In the genomic region with DNA sequence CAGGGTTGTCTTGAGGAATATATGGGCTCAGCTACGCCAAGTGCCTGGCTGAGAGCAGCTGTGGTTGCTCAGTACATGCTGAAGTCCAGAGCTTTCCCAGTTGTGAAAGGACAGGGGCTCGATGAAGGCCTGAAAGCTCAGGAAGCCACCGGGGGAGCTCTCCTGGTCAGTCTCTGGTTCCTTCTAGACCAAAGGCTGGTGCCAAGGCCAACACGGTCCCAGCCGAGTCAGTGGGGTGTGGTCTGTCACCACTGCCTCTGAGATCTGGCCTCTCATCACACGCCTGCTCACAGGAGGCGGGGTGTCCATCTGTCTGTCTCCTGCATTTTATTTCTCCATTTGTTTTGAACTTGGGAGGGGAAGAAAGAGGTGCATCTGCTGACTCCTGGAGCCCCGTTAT, we compare ENCODE assay signal across 23 cellular contexts. TPM values are rescaled to one million over a fixed set of nuclear protein-coding genes. Genes with fewer than 3 reads are reported as not detected.
DNase-seq lines count a peak whose midpoint lies in the region; ATAC-seq, FAIRE-seq and TF ChIP-seq lines count a peak whose summit lies in the region.
"Had no signal": no experiment of that assay in that cellular context is flagged by ENCODE, and none has a peak within 500 bp of the region (broad histone marks: within the 10 kb centered on the region; RNA-seq: fewer than 3 reads in every experiment).

No MANE protein-coding gene starts in this region.

- H3K36me3 ChIP-seq in H7 (replicated peaks; ENCODE audit: control insufficient read depth, insufficient read depth, low read length) (no peaks in the 10 kb centered on the region), endodermal cell (ENCODE audit: control insufficient read depth, insufficient read depth, low read length) (no peaks in the 10 kb centered on the region)

- intact Hi-C loops in posterior vena cava (cut with DNase I): no loop called here

- H3K36me3 Mint-ChIP-seq in endodermal cell (ENCODE audit: low read depth): peaks cover 2% of the 10 kb centered on the region
- H3K36me3 Mint-ChIP-seq: activated CD8-positive, alpha-beta memory T cell treated with anti-CD3 and anti-CD28 coated beads, Interleukin-2, amount 10 ng/mL, durations not matched to agents 7 days and 5 days had no signal

- H3K4me1 ChIP-seq in endodermal cell (ENCODE audit: control insufficient read depth, insufficient read depth, low read length): no peaks in the 10 kb centered on the region

- WGBS in endodermal cell (ENCODE audit: insufficient coverage in 1 of 2, insufficient read length in 1 of 2), 2 experiments: 84% methylated on average over 6 to 8 of the region's 8 CpGs

- DNase-seq in H7 (peak; percentile 69), RPMI7951 (ENCODE audit: low read depth) (peak; percentile 41), endodermal cell (peak; percentile 77), posterior vena cava (ENCODE audit: low spot score) (peak; percentile 62), HTR-8/SVneo (ENCODE audit: insufficient read length, low spot score) (no peak)
- no peak for DNase-seq in NK-92 treated with Interleukin-12 subunit alpha and Interleukin-12 subunit beta, amount 100 ng/mL, for 24 hours (lab: John Stamatoyannopoulos, UW)
- DNase-seq: activated CD8-positive, alpha-beta memory T cell treated with anti-CD3 and anti-CD28 coated beads, Interleukin-2, amount 10 ng/mL, durations not matched to agents 7 days and 5 days; activated effector memory CD4-positive, alpha-beta T cell treated with anti-CD3 and anti-CD28 coated beads, Interleukin-2, amount 50 U/mL, for 16 hours; amygdala; CD4-positive, alpha-beta T cell; GF-D8; head of caudate nucleus; Karpas-422; NCI-H187; NCI-H510A; stimulated activated CD4-positive, alpha-beta T cell treated with anti-CD3 and anti-CD28 coated beads, Interleukin-4, amount 100 ng/mL, for 1 hour; stimulated activated CD8-positive, alpha-beta memory T cell treated with anti-CD3 and anti-CD28 coated beads, Interleukin-4, amount 100 ng/mL, for 48 hours had no signal

- peaks cover 10% of the 10 kb centered on the region for H3K4me1 Mint-ChIP-seq in endodermal cell

- TF ChIP-seq CTCF in endodermal cell (conservative IDR thresholded peaks at IDR 0.05): peak; percentile 43

- no peak for ATAC-seq in GM19467 (IDR thresholded peaks at IDR 0.05; ENCODE audit: unreplicated experiment)
- ATAC-seq: activated CD4-positive, CD25-positive, alpha-beta regulatory T cell treated with anti-CD3 and anti-CD28 coated beads, Interleukin-2, amount 50 U/mL, for 24 hours; activated CD8-positive, alpha-beta memory T cell treated with anti-CD3 and anti-CD28 coated beads, Interleukin-2, amount 10 ng/mL, durations not matched to agents 7 days and 5 days; sciatic nerve had no signal

- H3K9me3 Mint-ChIP-seq in endodermal cell: no peaks in the 10 kb centered on the region
- H3K9me3 Mint-ChIP-seq: CD4-positive, alpha-beta T cell had no signal

- H3K27ac ChIP-seq in endodermal cell (ENCODE audit: low read depth, low read length): no peak overlapping the region

- FAIRE-seq in HTR-8/SVneo (lab: Jason Lieb, UNC): no peak
- FAIRE-seq: colon had no signal

- H3K4me3 Mint-ChIP-seq in endodermal cell: no peak overlapping the region
- H3K4me3 Mint-ChIP-seq: activated CD8-positive, alpha-beta memory T cell treated with anti-CD3 and anti-CD28 coated beads, Interleukin-2, amount 10 ng/mL, durations not matched to agents 7 days and 5 days; CD4-positive, alpha-beta T cell had no signal

- H3K27ac Mint-ChIP-seq in endodermal cell: no peak overlapping the region
- H3K27ac Mint-ChIP-seq: activated CD8-positive, alpha-beta memory T cell treated with anti-CD3 and anti-CD28 coated beads, Interleukin-2, amount 10 ng/mL, durations not matched to agents 7 days and 5 days; CD4-positive, alpha-beta T cell had no signal

- H3K27me3 ChIP-seq in H7 (ENCODE audit: control insufficient read depth, insufficient read depth, low read length) (no peaks in the 10 kb centered on the region), endodermal cell (ENCODE audit: control insufficient read depth, insufficient read depth, low read length, poor library complexity, severe bottlenecking) (no peaks in the 10 kb centered on the region)

- no peak overlapping the region for H3K4me3 ChIP-seq in H7 (ENCODE audit: insufficient read depth, low read depth, low read length)
- no peak overlapping the region for H3K4me3 ChIP-seq in endodermal cell (ENCODE audit: low read length)

- no peak overlapping the region for H3K9ac ChIP-seq in endodermal cell (ENCODE audit: extremely low read depth, low read length, poor library complexity, severe bottlenecking)

- peaks cover 20% of the 10 kb centered on the region for H3K27me3 Mint-ChIP-seq in endodermal cell (ENCODE audit: insufficient read depth)
- H3K27me3 Mint-ChIP-seq: CD4-positive, alpha-beta T cell had no signal

- H3K9me3 ChIP-seq in endodermal cell (ENCODE audit: control insufficient read depth, low read length): no peaks in the 10 kb centered on the region

RNA-seq across cellular contexts. Expression of a gene that starts 4.9 kb away (rescaled TPM):
- total RNA-seq in H7 (2014; rRNA removed; shearing (Covaris generic)): not detected in 2 replicates
- not detected in 2 replicates for total RNA-seq in RPMI7951 (2014; rRNA removed; shearing (Covaris generic))
- not detected for total RNA-seq in endodermal cell
- not detected for polyA plus RNA-seq in endodermal cell (2013, experiment 1 of 2)
- polyA plus RNA-seq in endodermal cell (2013, experiment 2 of 2): not detected
- total RNA-seq in posterior vena cava: not detected
- total RNA-seq: activated CD8-positive, alpha-beta memory T cell treated with anti-CD3 and anti-CD28 coated beads, Interleukin-2, amount 10 ng/mL, durations not matched to agents 7 days and 5 days; CD4-positive, alpha-beta T cell; kidney epithelial cell; mononuclear cell; sciatic nerve had no signal

RNA-seq across cellular contexts. Expression of a gene that starts 12.6 kb away (rescaled TPM):
- 212 and 246 TPM in 2 replicates for total RNA-seq in H7 (2014; rRNA removed; shearing (Covaris generic))
- total RNA-seq in RPMI7951 (2014; rRNA removed; shearing (Covaris generic)): 434 and 435 TPM in 2 replicates
- 100 to 1,000 TPM; 127 to 132 TPM for total RNA-seq in endodermal cell
- polyA plus RNA-seq in endodermal cell (2013, experiment 1 of 2): 91.6 TPM
- 82.7 TPM for polyA plus RNA-seq in endodermal cell (2013, experiment 2 of 2)
- 10 to 100 TPM; 61.9 to 89.7 TPM for total RNA-seq in posterior vena cava

RNA-seq across cellular contexts. Expression of a gene that starts 19.2 kb away (rescaled TPM):
- total RNA-seq in H7 (2014; rRNA removed; shearing (Covaris generic)): 7.4 and 16.7 TPM in 2 replicates
- 12.8 and 19.1 TPM in 2 replicates for total RNA-seq in RPMI7951 (2014; rRNA removed; shearing (Covaris generic))
- total RNA-seq in endodermal cell (10 to 100 TPM; 32.2 to 38.8 TPM), posterior vena cava (10 to 100 TPM; 40.4 to 54.6 TPM)
- 46.0 TPM for polyA plus RNA-seq in endodermal cell (2013, experiment 1 of 2)
- polyA plus RNA-seq in endodermal cell (2013, experiment 2 of 2): 41.6 TPM

Comparison
In these comparisons a context has a peak if more than half of its experiments do, and no peak if none do; other contexts are left out.
1. DNase-seq: peak in H7 (single experiment), RPMI7951 (single experiment), endodermal cell (single experiment) and posterior vena cava (single experiment); none in HTR-8/SVneo (single experiment) and NK-92 treated with Interleukin-12 subunit alpha and Interleukin-12 subunit beta, amount 100 ng/mL, for 24 hours (single experiment).